In the genomic region with DNA sequence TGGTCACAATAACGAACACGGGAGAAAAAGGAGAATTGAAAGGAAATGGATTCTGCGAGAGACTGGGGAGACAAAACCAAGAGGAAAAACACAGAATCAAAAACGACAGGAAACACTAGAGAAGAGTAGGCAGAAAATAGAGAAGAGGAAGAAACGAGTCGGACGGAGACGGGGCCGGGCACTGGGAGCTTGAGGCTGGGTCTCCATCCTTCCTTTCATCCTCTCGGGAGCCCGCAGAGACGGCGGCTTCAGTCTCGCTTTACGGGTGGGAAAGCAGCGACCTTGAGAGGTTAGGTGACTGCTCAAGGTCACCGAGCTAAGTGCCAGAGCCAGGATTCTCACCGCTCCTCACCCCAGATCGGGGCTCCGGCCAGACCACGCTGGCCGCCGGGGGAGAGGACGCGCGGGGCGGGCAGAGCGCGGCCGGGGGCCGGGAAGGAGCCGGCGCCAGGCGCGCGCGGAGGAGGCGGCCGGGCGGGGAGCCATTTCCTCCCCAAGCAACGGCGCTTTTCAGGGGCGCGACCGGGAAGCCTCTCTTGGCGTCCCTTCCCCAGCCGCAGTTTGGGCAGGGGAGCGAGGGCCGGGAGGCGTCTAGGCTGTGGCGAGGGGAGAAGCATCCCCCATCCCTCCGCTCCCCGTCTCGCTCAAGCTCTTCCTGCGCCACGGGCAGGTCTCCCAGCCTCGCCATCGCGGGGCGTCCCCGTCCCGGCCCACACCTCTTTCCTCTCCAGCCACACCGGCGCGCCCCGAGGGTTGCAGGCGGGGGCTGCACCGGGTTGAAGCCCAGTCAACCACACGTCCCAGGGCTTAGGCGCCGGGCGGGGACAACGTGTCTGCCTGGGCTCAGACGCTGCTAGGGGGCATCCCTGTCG, we compare ENCODE assay signal across 8 cellular contexts. TPM values are rescaled to one million over a fixed set of nuclear protein-coding genes. Genes with fewer than 3 reads are reported as not detected.
DNase-seq lines count a peak whose midpoint lies in the region; ATAC-seq and TF ChIP-seq lines count a peak whose summit lies in the region.

No MANE protein-coding gene starts in this region.

- WGBS in lung, 2 donors, result 1% methylated on average over 64 to 75 of the region's 75 CpGs

- H3K27me3 ChIP-seq in lung (ENCODE audit: control insufficient read depth, insufficient read depth), result no peaks in the 10 kb centered on the region

- TF ChIP-seq CTCF in lung (IDR thresholded peaks at IDR 0.05; ENCODE audit: control extremely low read depth, extremely low read depth), result no peak

- peak; percentile 64 for ATAC-seq in GM21619 (IDR thresholded peaks at IDR 0.05; ENCODE audit: unreplicated experiment)
- peak; percentile 64 for ATAC-seq in lung (ENCODE audit: insufficient read depth, low FRiP score)
- peak; percentile 79 for ATAC-seq in stimulated activated effector memory CD8-positive, alpha-beta T cell treated with anti-CD3 and anti-CD28 coated beads, Interleukin-12 subunit alpha, Interleukin-12 subunit beta, amount 100 ng/mL, for 72 hours

- H3K4me1 Mint-ChIP-seq in stimulated activated effector memory CD8-positive, alpha-beta T cell treated with anti-CD3 and anti-CD28 coated beads, Interleukin-12 subunit alpha, Interleukin-12 subunit beta, amount 100 ng/mL, for 72 hours, result peaks cover 13% of the 10 kb centered on the region

- no peaks in the 10 kb centered on the region for H3K36me3 ChIP-seq in lung (ENCODE audit: control insufficient read depth in 2 of 2, insufficient read depth in 2 of 2, low read length in 2 of 2)

- peak overlapping the region in 1 of 2 donors; percentile 34 for H3K27ac ChIP-seq in lung (ENCODE audit: low read depth in 1 of 2, low read length in 1 of 2)

- DNase-seq in GDM1 (lab: John Stamatoyannopoulos, UW), result peak; percentile 35
- peak; percentile 31 to 32 for DNase-seq in Kasumi-1 (lab: John Stamatoyannopoulos, UW)
- peak; percentile 45 for DNase-seq in activated CD4-positive, alpha-beta T cell treated with anti-CD3 and anti-CD28 coated beads for 48 hours
- peak; percentile 71 for DNase-seq in ecto neural progenitor cell (ENCODE audit: low spot score)
- no peak for DNase-seq in lung (ENCODE audit: low spot score)
- DNase-seq in stimulated activated effector memory CD8-positive, alpha-beta T cell treated with anti-CD3 and anti-CD28 coated beads, Interleukin-12 subunit alpha, Interleukin-12 subunit beta, amount 100 ng/mL, for 72 hours (ENCODE audit: low spot score in 2 of 2), result peak; percentile 20 to 61
- DNase-seq in AML-193 (lab: John Stamatoyannopoulos, UW), result no peak

- H3K27ac Mint-ChIP-seq in stimulated activated effector memory CD8-positive, alpha-beta T cell treated with anti-CD3 and anti-CD28 coated beads, Interleukin-12 subunit alpha, Interleukin-12 subunit beta, amount 100 ng/mL, for 72 hours, result peak overlapping the region; percentile 36

- H3K4me1 ChIP-seq in lung (ENCODE audit: control insufficient read depth in 2 of 2, insufficient read depth in 2 of 2, low read length in 2 of 2), result peaks cover 0 to 3% of the 10 kb centered on the region in 2 donors

- H3K9me3 ChIP-seq in lung (ENCODE audit: control insufficient read depth in 2 of 2, insufficient read depth in 1 of 2, low read length in 1 of 2), result peaks cover 0 to 3% of the 10 kb centered on the region in 2 donors

- H3K9me3 Mint-ChIP-seq in stimulated activated effector memory CD8-positive, alpha-beta T cell treated with anti-CD3 and anti-CD28 coated beads, Interleukin-12 subunit alpha, Interleukin-12 subunit beta, amount 100 ng/mL, for 72 hours, result no peaks in the 10 kb centered on the region

- H3K4me3 ChIP-seq in lung, result peak overlapping the region; percentile 42

- H3K4me3 Mint-ChIP-seq in stimulated activated effector memory CD8-positive, alpha-beta T cell treated with anti-CD3 and anti-CD28 coated beads, Interleukin-12 subunit alpha, Interleukin-12 subunit beta, amount 100 ng/mL, for 72 hours, result peak overlapping the region; percentile 71

- no peaks in the 10 kb centered on the region for H3K36me3 Mint-ChIP-seq in stimulated activated effector memory CD8-positive, alpha-beta T cell treated with anti-CD3 and anti-CD28 coated beads, Interleukin-12 subunit alpha, Interleukin-12 subunit beta, amount 100 ng/mL, for 72 hours

RNA-seq across cellular contexts. Expression of gene MAP3K7, which starts 24.0 kb away (rescaled TPM):
- 10 to 100 TPM; 18.1 to 45.8 TPM for total RNA-seq in lung
- 10 to 100 TPM; 10.5 to 13.4 TPM for polyA plus RNA-seq in lung

Comparison
In these comparisons a context has a peak if more than half of its experiments do, and no peak if none do; other contexts are left out.
1. DNase-seq: peak in GDM1 (single experiment), Kasumi-1 (2 of 2), activated CD4-positive, alpha-beta T cell treated with anti-CD3 and anti-CD28 coated beads for 48 hours (single experiment), ecto neural progenitor cell (single experiment) and stimulated activated effector memory CD8-positive, alpha-beta T cell treated with anti-CD3 and anti-CD28 coated beads, Interleukin-12 subunit alpha, Interleukin-12 subunit beta, amount 100 ng/mL, for 72 hours (2 of 2); none in lung (single experiment) and AML-193 (0 of 2).
2. Peak in every context shown above with its lines, with median percentiles within 50 percentile points of each other: ATAC-seq.